Comparison of ENCODE assay signal across 25 cellular contexts in the genomic region with DNA sequence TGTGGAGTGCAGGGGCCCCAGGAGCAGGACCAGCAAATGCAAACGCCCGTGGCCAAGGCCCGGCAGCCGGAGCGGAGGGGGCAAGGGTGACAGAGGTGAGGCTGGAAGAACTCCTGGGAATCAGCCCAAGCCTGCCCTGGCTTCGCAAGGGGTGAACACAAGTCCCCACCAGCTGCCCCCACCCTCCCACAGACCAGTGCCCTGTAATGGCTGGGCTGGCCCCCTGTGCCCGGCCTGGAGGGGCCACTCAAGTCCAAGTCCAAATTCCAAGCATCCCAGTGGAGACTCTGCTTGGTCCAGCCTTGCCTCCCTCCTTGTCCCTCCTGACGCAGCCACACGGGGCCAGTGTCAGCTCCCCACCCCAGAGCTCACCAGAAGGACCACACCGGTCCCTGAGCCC.
"Had no signal": no experiment of that assay in that cellular context is flagged by ENCODE, and none has a peak within 500 bp of the region (broad histone marks: within the 10 kb centered on the region; RNA-seq: fewer than 3 reads in every experiment).

No MANE protein-coding gene starts in this region.

- H3K9me3 ChIP-seq: esophagus muscularis mucosa, heart right ventricle, left lung, mucosa of descending colon, prostate gland, right atrium auricular region, sigmoid colon, stomach, thyroid gland, vagina had no signal

- DNase-seq: dermis blood vessel endothelial cell; effector memory CD4-positive, alpha-beta T cell; foreskin melanocyte; glutamatergic neuron; heart right ventricle; hippocampal formation; left cardiac atrium; left lung; mesenchymal stem cell; mucosa of descending colon; naive B cell; sigmoid colon; stimulated activated CD4-positive, alpha-beta T cell treated with anti-CD3 and anti-CD28 coated beads, Interleukin-2, amount 100 ng/mL, for 24 hours; stimulated activated CD4-positive, alpha-beta T cell treated with anti-CD3 and anti-CD28 coated beads, Interleukin-4, amount 100 ng/mL, for 24 hours; stimulated activated naive CD4-positive, alpha-beta T cell treated with Interleukin-2 at 50 U/mL for 16 hours; stomach; thyroid gland had no signal

- ATAC-seq: natural killer cell treated with Interleukin-12 subunit alpha and Interleukin-12 subunit beta and Interleukin-15 and Interleukin-18, amount 100 ng/mL, for 72 hours had no signal

- H3K79me2 ChIP-seq: parathyroid adenoma had no signal

- H3K36me3 ChIP-seq: prostate gland, right atrium auricular region, thyroid gland, vagina had no signal

- H3K4me3 ChIP-seq: esophagus muscularis mucosa, heart right ventricle, left lung, mucosa of descending colon, prostate gland, right atrium auricular region, sigmoid colon, stomach, thyroid gland, vagina had no signal

- H3K4me1 ChIP-seq: parathyroid adenoma, prostate gland, thyroid gland had no signal

- H2AFZ ChIP-seq: parathyroid adenoma had no signal

- H3K27ac ChIP-seq: esophagus muscularis mucosa, heart right ventricle, left lung, parathyroid adenoma, prostate gland, right atrium auricular region, sigmoid colon, stomach, thyroid gland, vagina had no signal

- H3K9ac ChIP-seq: parathyroid adenoma had no signal

- FAIRE-seq: endothelial cell of umbilical vein, islet of Langerhans had no signal

- H3K27me3 ChIP-seq: right atrium auricular region, thyroid gland, vagina had no signal
